In the genomic region with DNA sequence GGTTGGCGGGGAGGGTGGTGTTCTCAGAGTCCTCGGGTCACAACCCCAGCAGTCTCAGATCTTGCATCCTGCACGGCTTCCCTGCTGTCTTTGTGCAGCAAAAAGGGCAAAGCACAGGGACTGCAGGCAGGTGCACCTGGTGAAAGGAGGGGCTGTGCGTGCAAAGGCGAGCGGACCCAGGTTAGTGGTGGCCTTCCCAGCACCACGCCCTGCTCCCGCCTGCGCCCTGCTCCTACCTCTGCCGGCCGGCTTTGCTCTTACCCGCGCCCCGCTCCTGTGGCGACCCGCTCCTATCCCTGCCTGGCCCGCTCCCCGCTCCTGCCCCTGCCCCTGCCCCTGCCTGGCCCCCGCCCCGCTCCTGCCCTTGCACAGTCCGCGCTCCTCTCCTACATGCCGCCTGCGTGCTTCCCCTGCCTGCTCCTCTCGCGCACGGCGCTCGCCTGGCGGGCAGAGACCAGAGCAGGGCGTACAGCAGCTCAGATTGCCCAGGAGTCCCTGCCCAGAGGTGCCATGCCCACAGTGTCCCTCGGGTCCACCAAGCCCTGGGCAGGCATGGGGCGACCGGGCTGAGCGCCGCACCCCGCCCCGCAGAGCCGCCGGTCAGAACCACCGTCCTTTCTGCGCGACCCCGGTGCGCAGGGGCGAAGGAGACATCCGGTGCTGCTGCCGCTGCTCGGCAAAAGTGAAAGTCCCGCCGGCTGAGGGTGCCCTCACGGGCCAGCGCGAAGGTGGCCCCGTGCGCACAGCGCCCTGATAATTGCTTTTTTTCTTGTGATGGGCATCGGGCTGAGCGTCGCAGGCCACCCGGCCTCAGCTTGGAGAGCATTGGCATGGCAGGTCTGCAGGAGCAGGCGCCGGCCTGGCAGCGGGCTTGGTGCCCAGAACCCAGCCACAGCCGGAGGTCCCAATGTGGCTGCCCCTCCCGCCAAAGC, we compare ENCODE assay signal across 8 cellular contexts. TPM values are rescaled to one million over a fixed set of nuclear protein-coding genes. Genes with fewer than 3 reads are reported as not detected.
DNase-seq lines count a peak whose midpoint lies in the region; ATAC-seq, FAIRE-seq and TF ChIP-seq lines count a peak whose summit lies in the region.
"Not testable (repeated sequence)": the region's sequence is repeated elsewhere in the genome, so short reads cannot be mapped to it uniquely, and the experiment has no call there.

No MANE protein-coding gene starts in this region.

- intact Hi-C loops in HepG2 (cut with micrococcal nuclease; ENCODE audit: unreplicated experiment): not testable (repeated sequence)

- H3K9ac ChIP-seq in HepG2 (ENCODE audit: insufficient read depth, low read depth, low read length): not testable (repeated sequence)

- H3K4me1 ChIP-seq in effector memory CD4-positive, alpha-beta T cell (ENCODE audit: control insufficient read depth, insufficient read depth, low read length, poor library complexity, severe bottlenecking); HepG2 (ENCODE audit: insufficient read depth, low read length): not testable (repeated sequence)

- not testable (repeated sequence) for H3K9me3 ChIP-seq in effector memory CD4-positive, alpha-beta T cell (ENCODE audit: control insufficient read depth, low read length); HepG2 (ENCODE audit: low read length)

- POLR2A ChIA-PET in HepG2 (lab: Yijun Ruan, JAX): not testable (repeated sequence)

- DNase-seq in AG08396 (ENCODE audit: low spot score) (peak; percentile 38), activated T-helper 1 cell treated with Interleukin-2 at 50 U/mL for 16 hours (ENCODE audit: low read depth) (peak; percentile 13)
- peak in 1 of 3 donors; percentile 9 for DNase-seq in effector memory CD4-positive, alpha-beta T cell
- not testable (repeated sequence) for DNase-seq in HepG2 (ENCODE audit: low spot score)
- DNase-seq in stimulated activated CD4-positive, alpha-beta T cell treated with anti-CD3 and anti-CD28 coated beads, Interleukin-1b, Interleukin-23, amount 100 ng/mL, for 48 hours: peak; percentile 22

- not testable (repeated sequence) for H3K27ac ChIP-seq in effector memory CD4-positive, alpha-beta T cell (ENCODE audit: insufficient read depth, low read length, poor library complexity, severe bottlenecking); HepG2 (ENCODE audit: extremely low read length, insufficient read depth, low read length)

- in situ Hi-C loops in HepG2 (cut with HindIII; ENCODE audit: extremely low pct_ligation_motif_present, low pct_unique_long_range_greater_than_20kb): not testable (repeated sequence)

- H3K4me3 ChIP-seq in effector memory CD4-positive, alpha-beta T cell (ENCODE audit: insufficient read depth, low read depth, low read length, poor library complexity, severe bottlenecking): peak overlapping the region; percentile 49
- peak overlapping the region in 2 of 3 experiments; percentile 12 to 52; a peak in 3 of 6 replicates for H3K4me3 ChIP-seq in HepG2 (replicated peaks in 1 of 3; ENCODE audit: insufficient read depth in 1 of 3, low read depth in 2 of 3, low read length in 3 of 3)

- H3K4me2 ChIP-seq in HepG2 (ENCODE audit: low read depth, low read length): peak overlapping the region; percentile 36; the same call in 1 of the 2 replicates

- not testable (repeated sequence) for H2AFZ ChIP-seq in HepG2 (ENCODE audit: low read length)

- not testable (repeated sequence) for TF ChIP-seq CTCF in HepG2 (CRISPR knock-in tag; IDR thresholded peaks at IDR 0.05)

- not testable (repeated sequence) for H3K36me3 ChIP-seq in effector memory CD4-positive, alpha-beta T cell (ENCODE audit: control insufficient read depth, insufficient read depth, low read length); HepG2 (replicated peaks in 1 of 2; ENCODE audit: control insufficient read depth in 1 of 2, insufficient read depth in 2 of 2, low read length in 2 of 2)

- WGBS in HepG2 (ENCODE audit: low lambda C conversion rate): 80% methylated on average over 1 of the region's 66 CpGs

- not testable (repeated sequence) for H4K20me1 ChIP-seq in HepG2 (ENCODE audit: insufficient read depth, low read length)

- ATAC-seq in GM18867 (IDR thresholded peaks at IDR 0.05; ENCODE audit: unreplicated experiment) (peak; percentile 48), HG03108 (IDR thresholded peaks at IDR 0.05; ENCODE audit: unreplicated experiment) (peak; percentile 40), SK-N-SH treated with all-trans-retinoic acid at 6 μM for 48 hours (peak; percentile 55), HepG2 (peak; percentile 58)

- H3K27me3 ChIP-seq in effector memory CD4-positive, alpha-beta T cell (replicated peaks; ENCODE audit: control insufficient read depth, insufficient read depth, low read length, poor library complexity, severe bottlenecking); HepG2 (ENCODE audit: control insufficient read depth in 1 of 2, insufficient read depth in 2 of 2, low read length in 2 of 2): not testable (repeated sequence)

- TF ChIP-seq RAD21 in HepG2 (CRISPR knock-in tag; IDR thresholded peaks at IDR 0.05): not testable (repeated sequence)

- not testable (repeated sequence) for TF ChIP-seq EP300 in HepG2 (IDR thresholded peaks at IDR 0.05; ENCODE audit: low read depth in 2 of 2, low read length in 2 of 2); HepG2 (CRISPR knock-in tag; IDR thresholded peaks at IDR 0.05; ENCODE audit: borderline replicate concordance)

- not testable (repeated sequence) for FAIRE-seq in HepG2 (lab: Jason Lieb, UNC)

- CTCF ChIA-PET in HepG2 (lab: Yijun Ruan, JAX; ENCODE audit: low intra/inter-chr PET ratio, low total read pairs): not testable (repeated sequence)

- TF ChIP-seq POLR2A in HepG2 (IDR thresholded peaks at IDR 0.05; ENCODE audit: insufficient read depth in 1 of 2, low read depth in 2 of 2, low read length in 2 of 2): not testable (repeated sequence)

- H3K79me2 ChIP-seq in HepG2 (ENCODE audit: insufficient read depth, low read length): not testable (repeated sequence)

- not testable (repeated sequence) for BruUV-seq in HepG2 (replicated peaks; lab: Mats Ljungman, UMichigan)

TF ChIP-seq in HepG2, 621 proteins besides CTCF, POLR2A, EP300 and RAD21:
- TF ChIP-seq ZNF768 (CRISPR knock-in tag; IDR thresholded peaks at IDR 0.05): peak; percentile 18; the same call in 1 of the 2 replicates

RNA-seq across cellular contexts. Expression of a gene that starts 52.0 kb away (rescaled TPM):
- not detected in 2 replicates for total RNA-seq in HepG2 (2016; rRNA removed; fragmentation: Illumina TruSeq; extraction: Trizol)
- not detected in 2 replicates for total RNA-seq in HepG2 (2016; cell fraction: cytosol; rRNA removed; fragmentation: Illumina TruSeq; extraction: Trizol; ENCODE audit: low read depth)
- total RNA-seq in HepG2 (2016; cell fraction: insoluble cytoplasmic fraction; rRNA removed; fragmentation: Illumina TruSeq; extraction: Trizol): not detected in 2 replicates
- total RNA-seq in HepG2 (2016; cell fraction: membrane; rRNA removed; fragmentation: Illumina TruSeq; extraction: Trizol): not detected in 2 replicates
- not detected in 2 replicates for total RNA-seq in HepG2 (2016; cell fraction: nucleus; rRNA removed; fragmentation: Illumina TruSeq; extraction: Trizol)
- not detected in 2 replicates for polyA plus RNA-seq in HepG2 (2011; rRNA removed)
- polyA plus RNA-seq in HepG2 (2011; cell fraction: cytosol; rRNA removed): not detected in 2 replicates
- not detected in 2 replicates for polyA plus RNA-seq in HepG2 (2011; cell fraction: nucleus; rRNA removed)
- not detected in 2 replicates for polyA plus RNA-seq in HepG2 (2012)
- not detected in 2 replicates for polyA plus RNA-seq in HepG2 (2016; cell fraction: cytosol; fragmentation: Illumina TruSeq; extraction: Trizol; ENCODE audit: low read depth)
- polyA plus RNA-seq in HepG2 (2016; cell fraction: insoluble cytoplasmic fraction; fragmentation: Illumina TruSeq; extraction: Trizol; ENCODE audit: low read depth): not detected in 2 replicates
- not detected in 2 replicates for polyA plus RNA-seq in HepG2 (2016; cell fraction: membrane; fragmentation: Illumina TruSeq; extraction: Trizol; ENCODE audit: low read depth)
- not detected in 2 replicates for polyA plus RNA-seq in HepG2 (2016; cell fraction: nucleus; fragmentation: Illumina TruSeq; extraction: Trizol; ENCODE audit: insufficient read depth, low read depth)
- not detected in 2 replicates for polyA minus RNA-seq in HepG2 (2011; rRNA and poly(A)+ RNA removed; ENCODE audit: low replicate concordance)
- not detected in 2 replicates for polyA minus RNA-seq in HepG2 (2011; cell fraction: cytosol; rRNA and poly(A)+ RNA removed)
- polyA minus RNA-seq in HepG2 (2011; cell fraction: nucleus; rRNA and poly(A)+ RNA removed): not detected in 2 replicates
